Comparison of ENCODE assay signal across 9 cellular contexts in the genomic region with DNA sequence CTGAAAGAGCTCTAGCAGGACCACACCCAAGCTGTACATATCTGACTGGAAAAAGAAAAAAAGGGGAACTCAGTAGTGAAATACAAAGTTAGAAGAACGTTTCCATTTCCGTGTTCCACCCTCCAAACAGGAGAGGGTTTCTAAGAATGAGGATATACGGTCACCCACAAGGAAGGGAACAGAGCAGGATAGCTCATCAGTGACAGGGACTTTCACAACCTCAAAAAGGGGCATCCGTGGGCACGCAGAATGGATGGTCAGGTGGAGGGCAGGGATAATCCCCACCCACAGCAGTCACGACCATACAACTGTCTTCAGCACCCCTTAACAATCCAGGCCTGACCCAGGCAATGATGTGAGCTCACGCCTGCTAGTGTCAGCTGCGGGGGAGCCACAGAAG. TPM values are rescaled to one million over a fixed set of nuclear protein-coding genes. Genes with fewer than 3 reads are reported as not detected.
DNase-seq lines count a peak whose midpoint lies in the region; ATAC-seq and TF ChIP-seq lines count a peak whose summit lies in the region.
"Had no signal": no experiment of that assay in that cellular context is flagged by ENCODE, and none has a peak within 500 bp of the region (broad histone marks: within the 10 kb centered on the region; RNA-seq: fewer than 3 reads in every experiment).

No MANE protein-coding gene starts in this region.

- POLR2A ChIA-PET in GM10248 (lab: Yijun Ruan, JAX) = interaction anchor here (0.7 kb wide), 1 partner anchor 18 kb away, joined by 3 read pairs; a partner anchor contains a TSS

- no peaks in the 10 kb centered on the region for H3K27me3 ChIP-seq in dorsolateral prefrontal cortex
- no peaks in the 10 kb centered on the region for H3K27me3 ChIP-seq in neutrophil

- no peak for TF ChIP-seq CTCF in GM10248 (IDR thresholded peaks at IDR 0.05; ENCODE audit: control extremely low read depth, extremely low read depth, low read depth, missing control alignments)
- TF ChIP-seq CTCF in dorsolateral prefrontal cortex (IDR thresholded peaks at IDR 0.05 in 54 of 56, conservative IDR thresholded peaks at IDR 0.05 in 2 of 56; ENCODE audit: low read depth in 1 of 56, partially characterized antibody in 56 of 56) = no peak
- TF ChIP-seq CTCF in neutrophil (IDR thresholded peaks at IDR 0.05) = no peak

- H3K27ac ChIP-seq in dorsolateral prefrontal cortex (peak overlapping the region in 51 of 59 donors; percentile 1 to 81 (median 57)), neutrophil (peak overlapping the region; percentile 82)

- peak overlapping the region in 21 of 59 donors; percentile 17 to 56 (median 35) for H3K4me3 ChIP-seq in dorsolateral prefrontal cortex
- peak overlapping the region; percentile 62 to 74 for H3K4me3 ChIP-seq in neutrophil (ENCODE audit: low read depth in 1 of 2, low read length in 1 of 2)

- DNase-seq in GM10248 (ENCODE audit: extremely low spot score) (peak; percentile 47), NOMO-1 (lab: John Stamatoyannopoulos, UW; ENCODE audit: unreplicated experiment in 2 of 2) (peak; percentile 41 to 89), dorsolateral prefrontal cortex (no peak), T1000 (lab: John Stamatoyannopoulos, UW) (no peak)
- no peak for DNase-seq in stimulated activated CD4-positive, alpha-beta T cell treated with anti-CD3 and anti-CD28 coated beads, Interleukin-4, amount 100 ng/mL, for 1 hour
- DNase-seq: DMS79 treated with DMSO at 0.1 percent for 48 hours had no signal

- H3K9me3 ChIP-seq in neutrophil = no peaks in the 10 kb centered on the region

- H3K36me3 ChIP-seq in neutrophil = peaks cover 35% of the 10 kb centered on the region

- peaks cover 21 to 22% of the 10 kb centered on the region in 2 experiments for H3K4me1 ChIP-seq in neutrophil (ENCODE audit: control insufficient read depth in 1 of 2, insufficient read depth in 1 of 2, low read depth in 1 of 2, low read length in 1 of 2)

- ATAC-seq in GM18858 (IDR thresholded peaks at IDR 0.05; ENCODE audit: unreplicated experiment) = no peak
- no peak for ATAC-seq in GM21723 (IDR thresholded peaks at IDR 0.05; ENCODE audit: unreplicated experiment)

- CTCF ChIA-PET in GM10248 (lab: Yijun Ruan, JAX) = interaction anchor here (1.1 to 2.8 kb wide), 6 partner anchors 11 to 80 kb away, joined by 3 to 10 read pairs (median 6); no protein-coding TSS in a partner anchor

- intact Hi-C loops in dorsolateral prefrontal cortex (cut with DNase I) = no loop called here

RNA-seq across cellular contexts. Expression of a gene that starts 4.3 kb away (rescaled TPM):
- 1 to 10 TPM in 3 of 120 experiments, under 1 TPM in 18, not detected in 99; 0.30 to 1.4 (median 0.50) TPM for total RNA-seq in dorsolateral prefrontal cortex

RNA-seq across cellular contexts. Expression of a gene that starts 17.8 kb away (rescaled TPM):
- 10 to 100 TPM; 10.6 to 26.1 (median 16.4) TPM for total RNA-seq in dorsolateral prefrontal cortex

RNA-seq across cellular contexts. Expression of a gene that starts 18.1 kb away (rescaled TPM):
- total RNA-seq in dorsolateral prefrontal cortex = 10 to 100 TPM; 15.3 to 45.1 (median 34.1) TPM

RNA-seq across cellular contexts. Expression of a gene that starts 32.1 kb away (rescaled TPM):
- total RNA-seq in dorsolateral prefrontal cortex = 100 to 1,000 TPM in 4 of 120 experiments, 10 to 100 TPM in 116; 51.0 to 107 (median 80.9) TPM

RNA-seq across cellular contexts. Expression of a gene that starts 56.4 kb away (rescaled TPM):
- total RNA-seq in dorsolateral prefrontal cortex = 1 to 10 TPM in 93 of 120 experiments, under 1 TPM in 20, not detected in 7; 0.28 to 6.5 (median 1.8) TPM

Comparison
In these comparisons a context has a peak if more than half of its experiments do, and no peak if none do; other contexts are left out.
1. DNase-seq: peak in GM10248 (single experiment) and NOMO-1 (2 of 2); none in dorsolateral prefrontal cortex (0 of 10), T1000 (single experiment) and stimulated activated CD4-positive, alpha-beta T cell treated with anti-CD3 and anti-CD28 coated beads, Interleukin-4, amount 100 ng/mL, for 1 hour (single experiment).